In the genomic region with DNA sequence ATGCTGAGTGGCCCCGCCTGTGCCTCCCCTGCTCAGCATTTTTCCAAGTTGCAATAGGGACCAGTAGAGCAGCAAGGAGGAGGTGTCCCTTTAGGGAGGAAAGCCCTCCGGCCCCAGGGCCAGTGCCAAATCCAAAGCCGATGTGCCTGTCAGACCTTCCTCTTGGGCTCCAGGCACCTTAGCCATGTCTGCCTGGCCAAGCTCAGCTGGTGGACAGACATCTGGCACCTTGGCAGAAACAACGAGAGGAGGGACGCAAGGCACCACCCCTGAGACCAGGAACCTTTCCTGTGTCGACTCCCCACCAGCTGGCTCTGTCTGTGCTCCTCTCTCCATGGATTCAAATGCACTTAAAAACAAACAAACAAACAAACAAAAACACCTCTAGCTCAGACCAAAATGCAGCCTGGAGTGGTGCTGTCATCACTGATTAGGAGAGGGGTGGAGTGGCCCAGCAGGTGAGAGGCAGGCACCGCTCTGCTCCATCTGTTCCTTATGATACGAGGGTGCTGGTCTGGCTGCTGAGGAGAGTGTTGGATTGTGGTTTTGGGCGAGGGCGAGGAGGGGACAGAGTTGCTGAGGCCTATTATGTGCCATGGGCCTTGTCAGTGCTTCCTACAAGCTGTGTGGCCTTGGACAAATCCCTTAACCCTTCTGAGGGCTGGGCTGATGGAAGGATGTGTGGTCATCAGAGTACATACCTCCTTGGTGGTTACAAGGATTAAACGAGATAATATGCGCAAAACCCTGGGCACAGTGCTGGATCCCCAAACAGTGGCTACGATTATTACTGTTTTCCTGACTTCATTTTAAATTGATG, we compare ENCODE assay signal across 20 cellular contexts.
"Had no signal": no experiment of that assay in that cellular context is flagged by ENCODE, and none has a peak within 500 bp of the region (broad histone marks: within the 10 kb centered on the region; RNA-seq: fewer than 3 reads in every experiment).

No MANE protein-coding gene starts in this region.

- H3K27ac Mint-ChIP-seq: activated CD4-positive, alpha-beta memory T cell treated with anti-CD3 and anti-CD28 coated beads, Interleukin-2, amount 10 ng/mL, durations not matched to agents 7 days and 5 days; activated CD4-positive, alpha-beta T cell treated with anti-CD3 and anti-CD28 coated beads for 36 hours; activated naive CD8-positive, alpha-beta T cell treated with anti-CD3 and anti-CD28 coated beads, Interleukin-2, amount 10 ng/mL, durations not matched to agents 7 days and 5 days; nephron progenitor cell had no signal

- H3K9me3 ChIP-seq: gastroesophageal sphincter, left ventricle myocardium inferior, ovary, sigmoid colon had no signal

- H3K27me3 ChIP-seq: cardiac muscle cell, gastroesophageal sphincter, ovary, sigmoid colon had no signal

- H3K27me3 Mint-ChIP-seq: activated CD4-positive, alpha-beta memory T cell treated with anti-CD3 and anti-CD28 coated beads, Interleukin-2, amount 10 ng/mL, durations not matched to agents 7 days and 5 days; activated CD4-positive, alpha-beta T cell treated with anti-CD3 and anti-CD28 coated beads for 36 hours had no signal

- H3K36me3 ChIP-seq: cardiac muscle cell, left ventricle myocardium inferior, ovary had no signal

- H3K27ac ChIP-seq: cardiac muscle cell, epithelial cell of prostate, gastroesophageal sphincter, left ventricle myocardium inferior, ovary, sigmoid colon had no signal

- H3K4me3 Mint-ChIP-seq: activated CD4-positive, alpha-beta memory T cell treated with anti-CD3 and anti-CD28 coated beads, Interleukin-2, amount 10 ng/mL, durations not matched to agents 7 days and 5 days; activated CD4-positive, alpha-beta T cell treated with anti-CD3 and anti-CD28 coated beads for 36 hours; activated naive CD8-positive, alpha-beta T cell treated with anti-CD3 and anti-CD28 coated beads, Interleukin-2, amount 10 ng/mL, durations not matched to agents 7 days and 5 days; nephron progenitor cell had no signal

- H3K4me1 Mint-ChIP-seq: activated CD4-positive, alpha-beta memory T cell treated with anti-CD3 and anti-CD28 coated beads, Interleukin-2, amount 10 ng/mL, durations not matched to agents 7 days and 5 days; activated CD4-positive, alpha-beta T cell treated with anti-CD3 and anti-CD28 coated beads for 36 hours; activated naive CD8-positive, alpha-beta T cell treated with anti-CD3 and anti-CD28 coated beads, Interleukin-2, amount 10 ng/mL, durations not matched to agents 7 days and 5 days had no signal

- H3K9me3 Mint-ChIP-seq: activated CD4-positive, alpha-beta memory T cell treated with anti-CD3 and anti-CD28 coated beads, Interleukin-2, amount 10 ng/mL, durations not matched to agents 7 days and 5 days; activated naive CD8-positive, alpha-beta T cell treated with anti-CD3 and anti-CD28 coated beads, Interleukin-2, amount 10 ng/mL, durations not matched to agents 7 days and 5 days had no signal

- H3K4me3 ChIP-seq: cardiac muscle cell, gastroesophageal sphincter, left ventricle myocardium inferior, ovary, sigmoid colon had no signal

- H3K36me3 Mint-ChIP-seq: activated naive CD8-positive, alpha-beta T cell treated with anti-CD3 and anti-CD28 coated beads, Interleukin-2, amount 10 ng/mL, durations not matched to agents 7 days and 5 days had no signal

- ATAC-seq: activated CD4-positive, alpha-beta T cell treated with anti-CD3 and anti-CD28 coated beads for 36 hours; gastroesophageal sphincter had no signal

- DNase-seq: activated CD4-positive, alpha-beta memory T cell treated with anti-CD3 and anti-CD28 coated beads, Interleukin-2, amount 10 ng/mL, durations not matched to agents 7 days and 5 days; activated CD4-positive, alpha-beta T cell treated with anti-CD3 and anti-CD28 coated beads for 36 hours; activated gamma-delta T cell treated with Interleukin-2 at 50 U/mL for 16 hours; activated naive CD8-positive, alpha-beta T cell treated with anti-CD3 and anti-CD28 coated beads, Interleukin-2, amount 10 ng/mL, durations not matched to agents 7 days and 5 days; activated T-cell treated with anti-CD3 and anti-CD28 coated beads, Interleukin-2, amount 50 U/mL, for 48 hours; aorta; cortex of kidney; effector CD8-positive, alpha-beta T cell; left ventricle myocardium inferior; mesenchymal stem cell; nephron progenitor cell; ovary; sigmoid colon; stimulated activated CD4-positive, alpha-beta T cell treated with anti-CD3 and anti-CD28 coated beads, Interleukin-12 subunit alpha, Interleukin-12 subunit beta, amount 100 ng/mL, for 4 hours; stimulated activated CD4-positive, alpha-beta T cell treated with anti-CD3 and anti-CD28 coated beads, Interleukin-2, amount 100 ng/mL, for 48 hours; stimulated activated naive CD4-positive, alpha-beta T cell treated with Interleukin-2 at 50 U/mL for 16 hours; T-helper 2 cell had no signal
